In the genomic region with DNA sequence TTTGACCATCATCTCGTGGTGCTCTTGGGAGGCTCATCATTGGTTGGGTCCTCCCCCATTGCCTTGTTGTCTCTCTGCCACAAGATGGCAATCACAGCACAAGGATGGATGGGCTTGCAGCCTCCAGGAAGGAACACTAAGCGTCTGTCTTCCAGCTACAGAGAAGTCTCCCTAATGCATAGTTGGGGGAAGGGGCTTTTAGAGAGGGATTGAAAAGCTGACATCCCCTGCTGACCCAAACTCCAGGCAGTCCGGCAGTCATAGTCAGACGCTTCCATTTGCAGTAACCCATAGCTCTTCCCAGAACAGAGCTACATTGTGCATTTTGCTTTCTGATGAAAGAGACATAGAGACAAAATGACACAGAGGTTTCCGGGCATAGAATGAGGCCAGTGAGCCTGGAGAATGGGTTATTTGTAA, we compare ENCODE assay signal across 9 cellular contexts.
A peak's percentile ranks its signal among the peaks of the same experiment; 100 is the strongest.
DNase-seq lines count a peak whose midpoint lies in the region; ATAC-seq and TF ChIP-seq lines count a peak whose summit lies in the region.
"Had no signal": no experiment of that assay in that cellular context is flagged by ENCODE, and none has a peak within 500 bp of the region (broad histone marks: within the 10 kb centered on the region; RNA-seq: fewer than 3 reads in every experiment).

No MANE protein-coding gene starts in this region.

- peaks cover 4% of the 10 kb centered on the region for H3K9me3 Mint-ChIP-seq in activated CD8-positive, alpha-beta T cell treated with anti-CD3 and anti-CD28 coated beads, Interleukin-2, amount 10 ng/mL, durations not matched to agents 7 days and 5 days (ENCODE audit: insufficient read depth)
- H3K9me3 Mint-ChIP-seq in stimulated activated effector memory CD8-positive, alpha-beta T cell treated with anti-CD3 and anti-CD28 coated beads, Interleukin-12 subunit alpha, Interleukin-12 subunit beta, amount 100 ng/mL, for 72 hours: no peaks in the 10 kb centered on the region

- RAD21 ChIA-PET in HCT116 (lab: Charles Lee; ENCODE audit: low non-redundant PET in 1 of 2, low total read pairs in 2 of 2, uncharacterized antibody in 2 of 2, unreplicated experiment in 2 of 2): interaction anchor here (0.7 to 1.2 kb wide), 5 partner anchors 53 to 393 kb away, joined by 3 to 4 read pairs (median 3); no protein-coding TSS in a partner anchor

- no peaks in the 10 kb centered on the region for H4K20me1 ChIP-seq in HCT116 (ENCODE audit: insufficient read depth)

- no peak overlapping the region for H3K4me3 Mint-ChIP-seq in activated CD8-positive, alpha-beta T cell treated with anti-CD3 and anti-CD28 coated beads, Interleukin-2, amount 10 ng/mL, durations not matched to agents 7 days and 5 days
- H3K4me3 Mint-ChIP-seq in stimulated activated effector memory CD8-positive, alpha-beta T cell treated with anti-CD3 and anti-CD28 coated beads, Interleukin-12 subunit alpha, Interleukin-12 subunit beta, amount 100 ng/mL, for 72 hours: no peak overlapping the region
- H3K4me3 Mint-ChIP-seq: T-helper 1 cell treated with Interleukin-12 subunit alpha and Interleukin-12 subunit beta and Interleukin-4 antibody, amounts not matched to agents 30 μg/mL and 1 μg/mL, for 36 hours had no signal

- ATAC-seq in HCT116: peak; percentile 87
- peak; percentile 49 for ATAC-seq in activated CD8-positive, alpha-beta T cell treated with anti-CD3 and anti-CD28 coated beads, Interleukin-2, amount 10 ng/mL, durations not matched to agents 7 days and 5 days
- no peak for ATAC-seq in stimulated activated effector memory CD8-positive, alpha-beta T cell treated with anti-CD3 and anti-CD28 coated beads, Interleukin-12 subunit alpha, Interleukin-12 subunit beta, amount 100 ng/mL, for 72 hours

- H3K27me3 ChIP-seq in HCT116 (ENCODE audit: insufficient read depth, low read length): no peaks in the 10 kb centered on the region

- H3K4me1 ChIP-seq in HCT116 (ENCODE audit: control insufficient read depth in 1 of 2, insufficient read depth in 2 of 2, low read length in 2 of 2): peaks cover 0 to 16% of the 10 kb centered on the region in 2 experiments; a peak in 1 of 4 replicates

- H2AFZ ChIP-seq in HCT116 (ENCODE audit: low read depth, low read length, poor library complexity, severe bottlenecking): peak overlapping the region; percentile 94

- no peaks in the 10 kb centered on the region for H3K36me3 ChIP-seq in HCT116 (ENCODE audit: control insufficient read depth in 1 of 2, insufficient read depth in 2 of 2, low read length in 2 of 2)

- peak; percentile 27 for TF ChIP-seq POLR2A in HCT116 (IDR thresholded peaks at IDR 0.05; ENCODE audit: borderline replicate concordance, extremely low read depth, insufficient read depth, insufficient read length)
- TF ChIP-seq POLR2A in lower leg skin (IDR thresholded peaks at IDR 0.05): no peak

- BruUV-seq in HCT116 (replicated peaks; lab: Mats Ljungman, UMichigan): no TSS peak

- H3K27me3 Mint-ChIP-seq in activated CD8-positive, alpha-beta T cell treated with anti-CD3 and anti-CD28 coated beads, Interleukin-2, amount 10 ng/mL, durations not matched to agents 7 days and 5 days (ENCODE audit: low read depth): peaks cover 9% of the 10 kb centered on the region

- no peaks in the 10 kb centered on the region for H3K9me3 ChIP-seq in HCT116 (ENCODE audit: control insufficient read depth in 1 of 2, insufficient read depth in 1 of 2, low read depth in 1 of 2, low read length in 2 of 2)

- POLR2A ChIA-PET in HCT116 (lab: Charles Lee): interaction anchor here (1.3 kb wide), 1 partner anchor 34 kb away, joined by 4 read pairs; no protein-coding TSS in a partner anchor
- POLR2A ChIA-PET in activated CD8-positive, alpha-beta T cell treated with anti-CD3 and anti-CD28 coated beads, Interleukin-2, amount 10 ng/mL, durations not matched to agents 7 days and 5 days (lab: Charles Lee): interaction anchor here (0.6 kb wide), 1 partner anchor 31 kb away, joined by 3 read pairs; no protein-coding TSS in a partner anchor

- no peaks in the 10 kb centered on the region for H3K79me2 ChIP-seq in HCT116 (ENCODE audit: insufficient read depth, low read length)

- DNase-seq in COLO668 (lab: John Stamatoyannopoulos, UW; ENCODE audit: unreplicated experiment): peak; percentile 16
- DNase-seq in HCT116 (ENCODE audit: low read depth, low spot score): peak; percentile 84
- peak; percentile 40 for DNase-seq in NCI-H524 treated with DMSO at 0.1 percent for 48 hours (lab: John Stamatoyannopoulos, UW)
- peak; percentile 51 for DNase-seq in activated CD8-positive, alpha-beta T cell treated with anti-CD3 and anti-CD28 coated beads, Interleukin-2, amount 10 ng/mL, durations not matched to agents 7 days and 5 days
- DNase-seq in fibroblast of the aortic adventitia (ENCODE audit: low read depth): peak; percentile 27
- DNase-seq in occipital lobe (lab: John Stamatoyannopoulos, UW): peak; percentile 76
- no peak for DNase-seq in lower leg skin (ENCODE audit: low spot score in 2 of 2)
- no peak for DNase-seq in stimulated activated effector memory CD8-positive, alpha-beta T cell treated with anti-CD3 and anti-CD28 coated beads, Interleukin-12 subunit alpha, Interleukin-12 subunit beta, amount 100 ng/mL, for 72 hours (ENCODE audit: low spot score in 2 of 2)

- peak overlapping the region; percentile 74 for H3K9ac ChIP-seq in HCT116 (ENCODE audit: low read length)

- peak; percentile 96 for TF ChIP-seq RAD21 in HCT116 (IDR thresholded peaks at IDR 0.05; ENCODE audit: low read depth)

- peaks cover 3% of the 10 kb centered on the region for H3K36me3 Mint-ChIP-seq in activated CD8-positive, alpha-beta T cell treated with anti-CD3 and anti-CD28 coated beads, Interleukin-2, amount 10 ng/mL, durations not matched to agents 7 days and 5 days (ENCODE audit: low read depth)
- H3K36me3 Mint-ChIP-seq in stimulated activated effector memory CD8-positive, alpha-beta T cell treated with anti-CD3 and anti-CD28 coated beads, Interleukin-12 subunit alpha, Interleukin-12 subunit beta, amount 100 ng/mL, for 72 hours: no peaks in the 10 kb centered on the region

- H3K4me1 Mint-ChIP-seq in activated CD8-positive, alpha-beta T cell treated with anti-CD3 and anti-CD28 coated beads, Interleukin-2, amount 10 ng/mL, durations not matched to agents 7 days and 5 days (ENCODE audit: low read depth): peaks cover 11% of the 10 kb centered on the region
- peaks cover 7% of the 10 kb centered on the region for H3K4me1 Mint-ChIP-seq in stimulated activated effector memory CD8-positive, alpha-beta T cell treated with anti-CD3 and anti-CD28 coated beads, Interleukin-12 subunit alpha, Interleukin-12 subunit beta, amount 100 ng/mL, for 72 hours

- H3K27ac ChIP-seq in HCT116 (ENCODE audit: low read depth, low read length): peak overlapping the region; percentile 71

- 20 to 31% methylated on average over 5 of the region's 5 CpGs for WGBS in lower leg skin, 2 donors

- peak; percentile 88 to 98 (median 96) for TF ChIP-seq CTCF in HCT116 (IDR thresholded peaks at IDR 0.05 in 2 of 3, conservative IDR thresholded peaks at IDR 0.05 in 1 of 3; ENCODE audit: borderline replicate concordance in 1 of 3, insufficient read depth in 1 of 3, low read depth in 2 of 3, low read length in 2 of 3)
- peak; percentile 43 for TF ChIP-seq CTCF in fibroblast of the aortic adventitia (IDR thresholded peaks at IDR 0.05; ENCODE audit: insufficient read depth, low read length)
- TF ChIP-seq CTCF in lower leg skin (IDR thresholded peaks at IDR 0.05): no peak

- H3K9me2 ChIP-seq in HCT116 (ENCODE audit: insufficient read depth): no peaks in the 10 kb centered on the region

- CTCF ChIA-PET in HCT116 (lab: Charles Lee): interaction anchor here (0.6 to 2.5 kb wide), 23 partner anchors 9 to 735 kb away, joined by 3 to 18 read pairs (median 4); no protein-coding TSS in a partner anchor
- CTCF ChIA-PET in activated CD8-positive, alpha-beta T cell treated with anti-CD3 and anti-CD28 coated beads, Interleukin-2, amount 10 ng/mL, durations not matched to agents 7 days and 5 days (lab: Charles Lee): interaction anchor here (0.5 to 7.1 kb wide), 34 partner anchors 9 to 735 kb away, joined by 3 to 109 read pairs (median 3); no protein-coding TSS in a partner anchor

- intact Hi-C loops in HCT116 (cut with micrococcal nuclease) (loop anchor here (1.0 to 5.0 kb wide), 6 partner anchors 90 to 736 kb away; no protein-coding TSS in a partner anchor), lower leg skin (cut with DNase I; ENCODE audit: low total_unique reads) (no loop called here)

- peak overlapping the region; percentile 90 for H3K4me2 ChIP-seq in HCT116 (ENCODE audit: low read length)

- H3K27ac Mint-ChIP-seq in activated CD8-positive, alpha-beta T cell treated with anti-CD3 and anti-CD28 coated beads, Interleukin-2, amount 10 ng/mL, durations not matched to agents 7 days and 5 days: no peak overlapping the region
- H3K27ac Mint-ChIP-seq in stimulated activated effector memory CD8-positive, alpha-beta T cell treated with anti-CD3 and anti-CD28 coated beads, Interleukin-12 subunit alpha, Interleukin-12 subunit beta, amount 100 ng/mL, for 72 hours: no peak overlapping the region
- H3K27ac Mint-ChIP-seq: T-helper 1 cell treated with Interleukin-12 subunit alpha and Interleukin-12 subunit beta and Interleukin-4 antibody, amounts not matched to agents 30 μg/mL and 1 μg/mL, for 36 hours had no signal

- H3K4me3 ChIP-seq in HCT116 (replicated peaks in 1 of 2; ENCODE audit: low read depth in 1 of 2, low read length in 2 of 2) (peak overlapping the region; percentile 71 to 78), fibroblast of the aortic adventitia (ENCODE audit: low read depth, low read length) (no peak overlapping the region), lower leg skin (ENCODE audit: low read depth, poor library complexity, severe bottlenecking) (no peak overlapping the region)

TF ChIP-seq in HCT116, 20 proteins besides CTCF, POLR2A, EP300 and RAD21:
- TF ChIP-seq YY1 (IDR thresholded peaks at IDR 0.05; ENCODE audit: extremely low read depth, insufficient replicate concordance, low read depth, low read length) (peak; percentile 83), FOSL1 (IDR thresholded peaks at IDR 0.05; ENCODE audit: low read depth) (no peak), POLR2AphosphoS5 (IDR thresholded peaks at IDR 0.05; ENCODE audit: low read depth, low read length) (peak; percentile 52)
TF ChIP-seq in HCT116: peak in this region for 2.

Comparison
In these comparisons a context has a peak if more than half of its experiments do, and no peak if none do; other contexts are left out.
1. DNase-seq: peak in COLO668 (single experiment), HCT116 (single experiment), NCI-H524 treated with DMSO at 0.1 percent for 48 hours (single experiment), activated CD8-positive, alpha-beta T cell treated with anti-CD3 and anti-CD28 coated beads, Interleukin-2, amount 10 ng/mL, durations not matched to agents 7 days and 5 days (single experiment), fibroblast of the aortic adventitia (single experiment) and occipital lobe (single experiment); none in lower leg skin (0 of 2) and stimulated activated effector memory CD8-positive, alpha-beta T cell treated with anti-CD3 and anti-CD28 coated beads, Interleukin-12 subunit alpha, Interleukin-12 subunit beta, amount 100 ng/mL, for 72 hours (0 of 2).
2. H3K4me3 ChIP-seq: peak in HCT116 (2 of 2); none in fibroblast of the aortic adventitia (single experiment) and lower leg skin (single experiment).
3. CTCF ChIP-seq: peak in HCT116 (3 of 3) and fibroblast of the aortic adventitia (single experiment); none in lower leg skin (0 of 3).